In the genomic region with DNA sequence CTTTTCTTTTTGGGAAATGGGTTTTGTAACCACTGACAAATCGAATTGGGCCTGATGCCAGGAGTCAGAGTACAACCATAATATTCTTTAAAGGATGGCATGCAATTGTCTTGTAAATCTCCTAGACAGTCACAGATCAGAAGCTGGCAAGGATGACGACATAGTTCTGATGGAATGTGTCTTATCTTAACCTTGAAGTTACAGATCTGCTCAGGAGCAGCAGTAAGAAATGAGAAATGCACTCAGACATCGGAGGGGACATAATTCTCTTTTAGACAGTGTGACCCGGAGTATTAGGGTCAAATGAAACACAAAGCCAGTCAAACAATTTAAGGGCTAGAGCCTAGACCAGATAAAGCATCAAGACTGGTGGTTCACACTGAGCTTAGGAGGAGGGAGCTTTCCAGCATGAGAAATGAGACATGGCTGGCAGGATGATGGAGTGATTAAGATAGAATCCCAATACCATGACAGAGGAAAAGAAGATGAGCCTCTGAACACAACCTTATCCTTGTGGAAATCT, we compare ENCODE assay signal across 11 cellular contexts. TPM values are rescaled to one million over a fixed set of nuclear protein-coding genes. Genes with fewer than 3 reads are reported as not detected.
DNase-seq lines count a peak whose midpoint lies in the region; ATAC-seq and TF ChIP-seq lines count a peak whose summit lies in the region.
"Had no signal": no experiment of that assay in that cellular context is flagged by ENCODE, and none has a peak within 500 bp of the region (broad histone marks: within the 10 kb centered on the region; RNA-seq: fewer than 3 reads in every experiment).

No MANE protein-coding gene starts in this region.

- no peak for TF ChIP-seq CTCF in foreskin keratinocyte (conservative IDR thresholded peaks at IDR 0.05)

- DNase-seq in SIG-M5 treated with dmso at 0.1 percent for 504 hours (lab: John Stamatoyannopoulos, UW; ENCODE audit: unreplicated experiment) (peak; percentile 41), SIG-M5 (lab: John Stamatoyannopoulos, UW) (no peak), foreskin keratinocyte (peak in 1 of 2 donors; percentile 66), Ammon's horn (ENCODE audit: low spot score) (no peak)
- DNase-seq in stimulated activated naive B cell treated with anti-CD40 and anti-IgM and Interleukin-4, amounts not matched to agents 10 μg/mL and 1 μg/mL and 100 μg/mL, for 72 hours: no peak
- DNase-seq: activated naive CD8-positive, alpha-beta T cell treated with anti-CD3 and anti-CD28 coated beads for 36 hours; stimulated activated CD4-positive, alpha-beta T cell treated with anti-CD3 and anti-CD28 coated beads, Interleukin-2, amount 100 ng/mL, for 48 hours; T-cell had no signal

- peak; percentile 63 for ATAC-seq in SK-N-SH treated with all-trans-retinoic acid at 6 μM for 48 hours
- peak; percentile 24 for ATAC-seq in foreskin keratinocyte
- no peak for ATAC-seq in stimulated activated naive B cell treated with anti-CD40 and anti-IgM and Interleukin-4, amounts not matched to agents 10 μg/mL and 1 μg/mL and 100 μg/mL, for 72 hours (replicated peaks)
- no peak for ATAC-seq in GM21390 (IDR thresholded peaks at IDR 0.05; ENCODE audit: unreplicated experiment)
- no peak for ATAC-seq in HG03280 (IDR thresholded peaks at IDR 0.05; ENCODE audit: unreplicated experiment)
- ATAC-seq: T-cell had no signal

- peak overlapping the region; percentile 25 for H3K27ac Mint-ChIP-seq in stimulated activated naive B cell treated with anti-CD40 and anti-IgM and Interleukin-4, amounts not matched to agents 10 μg/mL and 1 μg/mL and 100 μg/mL, for 72 hours
- H3K27ac Mint-ChIP-seq: activated naive CD8-positive, alpha-beta T cell treated with anti-CD3 and anti-CD28 coated beads for 36 hours; T-cell had no signal

- H3K27me3 Mint-ChIP-seq in stimulated activated naive B cell treated with anti-CD40 and anti-IgM and Interleukin-4, amounts not matched to agents 10 μg/mL and 1 μg/mL and 100 μg/mL, for 72 hours: no peaks in the 10 kb centered on the region
- H3K27me3 Mint-ChIP-seq: activated naive CD8-positive, alpha-beta T cell treated with anti-CD3 and anti-CD28 coated beads for 36 hours; T-cell had no signal

- no peaks in the 10 kb centered on the region for H3K27me3 ChIP-seq in foreskin keratinocyte

- H3K9me3 Mint-ChIP-seq in stimulated activated naive B cell treated with anti-CD40 and anti-IgM and Interleukin-4, amounts not matched to agents 10 μg/mL and 1 μg/mL and 100 μg/mL, for 72 hours: no peaks in the 10 kb centered on the region
- H3K9me3 Mint-ChIP-seq: activated naive CD8-positive, alpha-beta T cell treated with anti-CD3 and anti-CD28 coated beads for 36 hours; T-cell had no signal

- H3K4me3 Mint-ChIP-seq in stimulated activated naive B cell treated with anti-CD40 and anti-IgM and Interleukin-4, amounts not matched to agents 10 μg/mL and 1 μg/mL and 100 μg/mL, for 72 hours: no peak overlapping the region
- H3K4me3 Mint-ChIP-seq: activated naive CD8-positive, alpha-beta T cell treated with anti-CD3 and anti-CD28 coated beads for 36 hours; T-cell had no signal

- H3K36me3 Mint-ChIP-seq in stimulated activated naive B cell treated with anti-CD40 and anti-IgM and Interleukin-4, amounts not matched to agents 10 μg/mL and 1 μg/mL and 100 μg/mL, for 72 hours: peaks cover 11 to 27% of the 10 kb centered on the region in 2 donors
- H3K36me3 Mint-ChIP-seq: T-cell had no signal

- H3K4me1 Mint-ChIP-seq in stimulated activated naive B cell treated with anti-CD40 and anti-IgM and Interleukin-4, amounts not matched to agents 10 μg/mL and 1 μg/mL and 100 μg/mL, for 72 hours: peaks cover 17 to 54% of the 10 kb centered on the region in 2 donors

- peaks cover 31% of the 10 kb centered on the region for H3K4me1 ChIP-seq in foreskin keratinocyte

- H3K27ac ChIP-seq in foreskin keratinocyte: peak overlapping the region; percentile 14

TF ChIP-seq in SK-N-SH treated with all-trans-retinoic acid at 6 μM for 48 hours, 23 proteins besides CTCF, POLR2A, EP300 and RAD21:
- TF ChIP-seq ISL1 (CRISPR knock-in tag; IDR thresholded peaks at IDR 0.05) (peak; percentile 97), SNAI2 (CRISPR knock-in tag; IDR thresholded peaks at IDR 0.05) (peak; percentile 66; the same call in 1 of the 2 replicates), ZFP30 (CRISPR knock-in tag; IDR thresholded peaks at IDR 0.05) (0 out of 2 replicates have a peak, but pooled peaks have one; percentile 24), ZNF70 (CRISPR knock-in tag; IDR thresholded peaks at IDR 0.05) (no peak), ZFP3 (CRISPR knock-in tag; IDR thresholded peaks at IDR 0.05) (0 out of 2 replicates have a peak, but pooled peaks have one; percentile 20), TCF4 (CRISPR knock-in tag; IDR thresholded peaks at IDR 0.05; ENCODE audit: borderline replicate concordance) (no peak)
- TF ChIP-seq, protein P1, sequence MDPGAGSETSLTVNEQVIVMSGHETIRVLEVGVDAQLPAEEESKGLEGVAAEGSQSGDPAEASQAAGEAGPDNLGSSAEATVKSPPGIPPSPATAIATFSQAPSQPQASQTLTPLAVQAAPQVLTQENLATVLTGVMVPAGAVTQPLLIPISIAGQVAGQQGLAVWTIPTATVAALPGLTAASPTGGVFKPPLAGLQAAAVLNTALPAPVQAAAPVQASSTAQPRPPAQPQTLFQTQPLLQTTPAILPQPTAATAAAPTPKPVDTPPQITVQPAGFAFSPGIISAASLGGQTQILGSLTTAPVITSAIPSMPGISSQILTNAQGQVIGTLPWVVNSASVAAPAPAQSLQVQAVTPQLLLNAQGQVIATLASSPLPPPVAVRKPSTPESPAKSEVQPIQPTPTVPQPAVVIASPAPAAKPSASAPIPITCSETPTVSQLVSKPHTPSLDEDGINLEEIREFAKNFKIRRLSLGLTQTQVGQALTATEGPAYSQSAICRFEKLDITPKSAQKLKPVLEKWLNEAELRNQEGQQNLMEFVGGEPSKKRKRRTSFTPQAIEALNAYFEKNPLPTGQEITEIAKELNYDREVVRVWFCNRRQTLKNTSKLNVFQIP (CRISPR knock-in tag; IDR thresholded peaks at IDR 0.05; ENCODE audit: borderline replicate concordance, low read depth): no peak
- TF ChIP-seq, protein P2, sequence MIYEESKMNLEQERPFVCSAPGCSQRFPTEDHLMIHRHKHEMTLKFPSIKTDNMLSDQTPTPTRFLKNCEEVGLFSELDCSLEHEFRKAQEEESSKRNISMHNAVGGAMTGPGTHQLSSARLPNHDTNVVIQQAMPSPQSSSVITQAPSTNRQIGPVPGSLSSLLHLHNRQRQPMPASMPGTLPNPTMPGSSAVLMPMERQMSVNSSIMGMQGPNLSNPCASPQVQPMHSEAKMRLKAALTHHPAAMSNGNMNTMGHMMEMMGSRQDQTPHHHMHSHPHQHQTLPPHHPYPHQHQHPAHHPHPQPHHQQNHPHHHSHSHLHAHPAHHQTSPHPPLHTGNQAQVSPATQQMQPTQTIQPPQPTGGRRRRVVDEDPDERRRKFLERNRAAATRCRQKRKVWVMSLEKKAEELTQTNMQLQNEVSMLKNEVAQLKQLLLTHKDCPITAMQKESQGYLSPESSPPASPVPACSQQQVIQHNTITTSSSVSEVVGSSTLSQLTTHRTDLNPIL (CRISPR knock-in tag; IDR thresholded peaks at IDR 0.05; ENCODE audit: low read depth): peak; percentile 91
- TF ChIP-seq, protein P3, sequence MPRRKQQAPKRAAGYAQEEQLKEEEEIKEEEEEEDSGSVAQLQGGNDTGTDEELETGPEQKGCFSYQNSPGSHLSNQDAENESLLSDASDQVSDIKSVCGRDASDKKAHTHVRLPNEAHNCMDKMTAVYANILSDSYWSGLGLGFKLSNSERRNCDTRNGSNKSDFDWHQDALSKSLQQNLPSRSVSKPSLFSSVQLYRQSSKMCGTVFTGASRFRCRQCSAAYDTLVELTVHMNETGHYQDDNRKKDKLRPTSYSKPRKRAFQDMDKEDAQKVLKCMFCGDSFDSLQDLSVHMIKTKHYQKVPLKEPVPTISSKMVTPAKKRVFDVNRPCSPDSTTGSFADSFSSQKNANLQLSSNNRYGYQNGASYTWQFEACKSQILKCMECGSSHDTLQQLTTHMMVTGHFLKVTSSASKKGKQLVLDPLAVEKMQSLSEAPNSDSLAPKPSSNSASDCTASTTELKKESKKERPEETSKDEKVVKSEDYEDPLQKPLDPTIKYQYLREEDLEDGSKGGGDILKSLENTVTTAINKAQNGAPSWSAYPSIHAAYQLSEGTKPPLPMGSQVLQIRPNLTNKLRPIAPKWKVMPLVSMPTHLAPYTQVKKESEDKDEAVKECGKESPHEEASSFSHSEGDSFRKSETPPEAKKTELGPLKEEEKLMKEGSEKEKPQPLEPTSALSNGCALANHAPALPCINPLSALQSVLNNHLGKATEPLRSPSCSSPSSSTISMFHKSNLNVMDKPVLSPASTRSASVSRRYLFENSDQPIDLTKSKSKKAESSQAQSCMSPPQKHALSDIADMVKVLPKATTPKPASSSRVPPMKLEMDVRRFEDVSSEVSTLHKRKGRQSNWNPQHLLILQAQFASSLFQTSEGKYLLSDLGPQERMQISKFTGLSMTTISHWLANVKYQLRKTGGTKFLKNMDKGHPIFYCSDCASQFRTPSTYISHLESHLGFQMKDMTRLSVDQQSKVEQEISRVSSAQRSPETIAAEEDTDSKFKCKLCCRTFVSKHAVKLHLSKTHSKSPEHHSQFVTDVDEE (CRISPR knock-in tag; IDR thresholded peaks at IDR 0.05): peak; percentile 73; the same call in 1 of the 2 replicates

RNA-seq across cellular contexts. Expression of a gene that starts 17.5 kb away (rescaled TPM):
- 67.9 and 70.7 TPM in 2 replicates for total RNA-seq in foreskin keratinocyte
- polyA plus RNA-seq in foreskin keratinocyte: 20.5 and 24.4 TPM in 2 replicates

RNA-seq across cellular contexts. Expression of a gene that starts 18.1 kb away (rescaled TPM):
- total RNA-seq in foreskin keratinocyte: 812 and 1,049 TPM in 2 replicates
- polyA plus RNA-seq in foreskin keratinocyte: 1,089 and 1,295 TPM in 2 replicates

RNA-seq across cellular contexts. Expression of a gene that starts 38.4 kb away (rescaled TPM):
- total RNA-seq in foreskin keratinocyte: 0.07 and 0.14 TPM in 2 replicates
- polyA plus RNA-seq in foreskin keratinocyte: 0.07 TPM in 2 replicates
- total RNA-seq: activated naive CD8-positive, alpha-beta T cell treated with anti-CD3 and anti-CD28 coated beads for 36 hours had no signal

Comparison
In these comparisons a context has a peak if more than half of its experiments do, and no peak if none do; other contexts are left out.
1. ATAC-seq: peak in SK-N-SH treated with all-trans-retinoic acid at 6 μM for 48 hours (single experiment) and foreskin keratinocyte (single experiment); none in stimulated activated naive B cell treated with anti-CD40 and anti-IgM and Interleukin-4, amounts not matched to agents 10 μg/mL and 1 μg/mL and 100 μg/mL, for 72 hours (0 of 2), GM21390 (single experiment) and HG03280 (single experiment).